ENCODE assay signal across 1 cellular context in the genomic region with DNA sequence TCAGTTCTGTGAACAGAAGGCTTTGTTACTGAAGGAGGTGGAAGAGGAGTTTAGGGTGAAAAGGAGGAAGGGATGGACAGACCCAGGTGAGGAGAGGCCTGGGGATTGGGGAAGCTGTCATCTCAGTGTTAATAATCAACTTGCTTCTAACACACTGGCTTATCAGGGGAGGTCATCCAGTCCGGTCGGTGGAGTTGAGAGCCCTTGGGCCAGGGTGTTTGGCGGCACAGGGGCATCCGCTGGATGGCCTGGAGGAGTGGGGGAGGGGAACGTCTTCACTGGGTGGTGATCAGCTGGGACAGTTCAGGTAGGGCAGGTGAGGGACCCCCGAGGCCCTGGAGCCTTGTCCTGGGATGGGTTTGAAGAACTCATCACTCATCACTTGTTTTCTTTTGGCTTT.
TF ChIP-seq lines count a peak whose summit lies in the region.

No MANE protein-coding gene starts in this region.

TF ChIP-seq in HepG2, 621 proteins besides CTCF, POLR2A, EP300 and RAD21 (continued from another document):
- TF ChIP-seq, protein P1, sequence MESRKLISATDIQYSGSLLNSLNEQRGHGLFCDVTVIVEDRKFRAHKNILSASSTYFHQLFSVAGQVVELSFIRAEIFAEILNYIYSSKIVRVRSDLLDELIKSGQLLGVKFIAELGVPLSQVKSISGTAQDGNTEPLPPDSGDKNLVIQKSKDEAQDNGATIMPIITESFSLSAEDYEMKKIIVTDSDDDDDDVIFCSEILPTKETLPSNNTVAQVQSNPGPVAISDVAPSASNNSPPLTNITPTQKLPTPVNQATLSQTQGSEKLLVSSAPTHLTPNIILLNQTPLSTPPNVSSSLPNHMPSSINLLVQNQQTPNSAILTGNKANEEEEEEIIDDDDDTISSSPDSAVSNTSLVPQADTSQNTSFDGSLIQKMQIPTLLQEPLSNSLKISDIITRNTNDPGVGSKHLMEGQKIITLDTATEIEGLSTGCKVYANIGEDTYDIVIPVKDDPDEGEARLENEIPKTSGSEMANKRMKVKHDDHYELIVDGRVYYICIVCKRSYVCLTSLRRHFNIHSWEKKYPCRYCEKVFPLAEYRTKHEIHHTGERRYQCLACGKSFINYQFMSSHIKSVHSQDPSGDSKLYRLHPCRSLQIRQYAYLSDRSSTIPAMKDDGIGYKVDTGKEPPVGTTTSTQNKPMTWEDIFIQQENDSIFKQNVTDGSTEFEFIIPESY (CRISPR knock-in tag; IDR thresholded peaks at IDR 0.05) = peak; percentile 100
- TF ChIP-seq, protein P2, sequence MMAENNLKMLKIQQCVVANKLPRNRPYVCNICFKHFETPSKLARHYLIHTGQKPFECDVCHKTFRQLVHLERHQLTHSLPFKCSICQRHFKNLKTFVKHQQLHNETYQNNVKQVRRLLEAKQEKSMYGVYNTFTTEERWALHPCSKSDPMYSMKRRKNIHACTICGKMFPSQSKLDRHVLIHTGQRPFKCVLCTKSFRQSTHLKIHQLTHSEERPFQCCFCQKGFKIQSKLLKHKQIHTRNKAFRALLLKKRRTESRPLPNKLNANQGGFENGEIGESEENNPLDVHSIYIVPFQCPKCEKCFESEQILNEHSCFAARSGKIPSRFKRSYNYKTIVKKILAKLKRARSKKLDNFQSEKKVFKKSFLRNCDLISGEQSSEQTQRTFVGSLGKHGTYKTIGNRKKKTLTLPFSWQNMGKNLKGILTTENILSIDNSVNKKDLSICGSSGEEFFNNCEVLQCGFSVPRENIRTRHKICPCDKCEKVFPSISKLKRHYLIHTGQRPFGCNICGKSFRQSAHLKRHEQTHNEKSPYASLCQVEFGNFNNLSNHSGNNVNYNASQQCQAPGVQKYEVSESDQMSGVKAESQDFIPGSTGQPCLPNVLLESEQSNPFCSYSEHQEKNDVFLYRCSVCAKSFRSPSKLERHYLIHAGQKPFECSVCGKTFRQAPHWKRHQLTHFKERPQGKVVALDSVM (CRISPR knock-in tag; IDR thresholded peaks at IDR 0.05) = no peak
- TF ChIP-seq RAD51 (IDR thresholded peaks at IDR 0.05; ENCODE audit: borderline replicate concordance) (no peak), RARA (CRISPR knock-in tag; IDR thresholded peaks at IDR 0.05) (peak; percentile 46; the same call in 1 of the 2 replicates), SALL2 (CRISPR knock-in tag; IDR thresholded peaks at IDR 0.05) (no peak), ZNF598 (CRISPR knock-in tag; IDR thresholded peaks at IDR 0.05; ENCODE audit: borderline replicate concordance) (no peak), TP53 (CRISPR knock-in tag; conservative IDR thresholded peaks at IDR 0.05) (no peak), ZNF343 (CRISPR knock-in tag; IDR thresholded peaks at IDR 0.05) (no peak), NR2F6 (IDR thresholded peaks at IDR 0.05) (peak; percentile 54; the same call in 1 of the 2 replicates), NR2F6 (CRISPR knock-in tag; IDR thresholded peaks at IDR 0.05) (0 out of 2 replicates have a peak, but pooled peaks have one; percentile 47), ZMYM4 (CRISPR knock-in tag; IDR thresholded peaks at IDR 0.05) (peak; percentile 63; the same call in 1 of the 2 replicates), RXRA (CRISPR knock-in tag; IDR thresholded peaks at IDR 0.05) (peak; percentile 42; the same call in 1 of the 2 replicates), PHF21A (CRISPR knock-in tag; IDR thresholded peaks at IDR 0.05) (no peak), ZNF260 (CRISPR knock-in tag; IDR thresholded peaks at IDR 0.05; ENCODE audit: borderline replicate concordance, low read depth) (no peak)
- TF ChIP-seq, protein P3, sequence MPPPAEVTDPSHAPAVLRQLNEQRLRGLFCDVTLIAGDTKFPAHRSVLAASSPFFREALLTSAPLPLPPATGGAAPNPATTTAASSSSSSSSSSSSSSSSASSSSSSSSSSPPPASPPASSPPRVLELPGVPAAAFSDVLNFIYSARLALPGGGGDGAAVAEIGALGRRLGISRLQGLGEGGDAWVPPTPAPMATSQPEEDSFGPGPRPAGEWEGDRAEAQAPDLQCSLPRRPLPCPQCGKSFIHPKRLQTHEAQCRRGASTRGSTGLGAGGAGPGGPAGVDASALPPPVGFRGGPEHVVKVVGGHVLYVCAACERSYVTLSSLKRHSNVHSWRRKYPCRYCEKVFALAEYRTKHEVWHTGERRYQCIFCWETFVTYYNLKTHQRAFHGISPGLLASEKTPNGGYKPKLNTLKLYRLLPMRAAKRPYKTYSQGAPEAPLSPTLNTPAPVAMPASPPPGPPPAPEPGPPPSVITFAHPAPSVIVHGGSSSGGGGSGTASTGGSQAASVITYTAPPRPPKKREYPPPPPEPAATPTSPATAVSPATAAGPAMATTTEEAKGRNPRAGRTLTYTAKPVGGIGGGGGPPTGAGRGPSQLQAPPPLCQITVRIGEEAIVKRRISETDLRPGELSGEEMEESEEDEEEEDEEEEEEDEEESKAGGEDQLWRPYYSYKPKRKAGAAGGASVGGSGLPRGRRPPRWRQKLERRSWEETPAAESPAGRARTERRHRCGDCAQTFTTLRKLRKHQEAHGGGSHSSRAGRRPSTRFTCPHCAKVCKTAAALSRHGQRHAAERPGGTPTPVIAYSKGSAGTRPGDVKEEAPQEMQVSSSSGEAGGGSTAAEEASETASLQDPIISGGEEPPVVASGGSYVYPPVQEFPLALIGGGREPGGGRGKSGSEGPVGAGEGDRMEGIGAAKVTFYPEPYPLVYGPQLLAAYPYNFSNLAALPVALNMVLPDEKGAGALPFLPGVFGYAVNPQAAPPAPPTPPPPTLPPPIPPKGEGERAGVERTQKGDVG (CRISPR knock-in tag; IDR thresholded peaks at IDR 0.05; ENCODE audit: borderline replicate concordance) = peak; percentile 69; the same call in 1 of the 2 replicates
- TF ChIP-seq, protein P4, sequence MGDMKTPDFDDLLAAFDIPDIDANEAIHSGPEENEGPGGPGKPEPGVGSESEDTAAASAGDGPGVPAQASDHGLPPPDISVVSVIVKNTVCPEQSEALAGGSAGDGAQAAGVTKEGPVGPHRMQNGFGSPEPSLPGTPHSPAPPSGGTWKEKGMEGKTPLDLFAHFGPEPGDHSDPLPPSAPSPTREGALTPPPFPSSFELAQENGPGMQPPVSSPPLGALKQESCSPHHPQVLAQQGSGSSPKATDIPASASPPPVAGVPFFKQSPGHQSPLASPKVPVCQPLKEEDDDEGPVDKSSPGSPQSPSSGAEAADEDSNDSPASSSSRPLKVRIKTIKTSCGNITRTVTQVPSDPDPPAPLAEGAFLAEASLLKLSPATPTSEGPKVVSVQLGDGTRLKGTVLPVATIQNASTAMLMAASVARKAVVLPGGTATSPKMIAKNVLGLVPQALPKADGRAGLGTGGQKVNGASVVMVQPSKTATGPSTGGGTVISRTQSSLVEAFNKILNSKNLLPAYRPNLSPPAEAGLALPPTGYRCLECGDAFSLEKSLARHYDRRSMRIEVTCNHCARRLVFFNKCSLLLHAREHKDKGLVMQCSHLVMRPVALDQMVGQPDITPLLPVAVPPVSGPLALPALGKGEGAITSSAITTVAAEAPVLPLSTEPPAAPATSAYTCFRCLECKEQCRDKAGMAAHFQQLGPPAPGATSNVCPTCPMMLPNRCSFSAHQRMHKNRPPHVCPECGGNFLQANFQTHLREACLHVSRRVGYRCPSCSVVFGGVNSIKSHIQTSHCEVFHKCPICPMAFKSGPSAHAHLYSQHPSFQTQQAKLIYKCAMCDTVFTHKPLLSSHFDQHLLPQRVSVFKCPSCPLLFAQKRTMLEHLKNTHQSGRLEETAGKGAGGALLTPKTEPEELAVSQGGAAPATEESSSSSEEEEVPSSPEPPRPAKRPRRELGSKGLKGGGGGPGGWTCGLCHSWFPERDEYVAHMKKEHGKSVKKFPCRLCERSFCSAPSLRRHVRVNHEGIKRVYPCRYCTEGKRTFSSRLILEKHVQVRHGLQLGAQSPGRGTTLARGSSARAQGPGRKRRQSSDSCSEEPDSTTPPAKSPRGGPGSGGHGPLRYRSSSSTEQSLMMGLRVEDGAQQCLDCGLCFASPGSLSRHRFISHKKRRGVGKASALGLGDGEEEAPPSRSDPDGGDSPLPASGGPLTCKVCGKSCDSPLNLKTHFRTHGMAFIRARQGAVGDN (CRISPR knock-in tag; IDR thresholded peaks at IDR 0.05) = peak; percentile 43
- TF ChIP-seq, protein P5, sequence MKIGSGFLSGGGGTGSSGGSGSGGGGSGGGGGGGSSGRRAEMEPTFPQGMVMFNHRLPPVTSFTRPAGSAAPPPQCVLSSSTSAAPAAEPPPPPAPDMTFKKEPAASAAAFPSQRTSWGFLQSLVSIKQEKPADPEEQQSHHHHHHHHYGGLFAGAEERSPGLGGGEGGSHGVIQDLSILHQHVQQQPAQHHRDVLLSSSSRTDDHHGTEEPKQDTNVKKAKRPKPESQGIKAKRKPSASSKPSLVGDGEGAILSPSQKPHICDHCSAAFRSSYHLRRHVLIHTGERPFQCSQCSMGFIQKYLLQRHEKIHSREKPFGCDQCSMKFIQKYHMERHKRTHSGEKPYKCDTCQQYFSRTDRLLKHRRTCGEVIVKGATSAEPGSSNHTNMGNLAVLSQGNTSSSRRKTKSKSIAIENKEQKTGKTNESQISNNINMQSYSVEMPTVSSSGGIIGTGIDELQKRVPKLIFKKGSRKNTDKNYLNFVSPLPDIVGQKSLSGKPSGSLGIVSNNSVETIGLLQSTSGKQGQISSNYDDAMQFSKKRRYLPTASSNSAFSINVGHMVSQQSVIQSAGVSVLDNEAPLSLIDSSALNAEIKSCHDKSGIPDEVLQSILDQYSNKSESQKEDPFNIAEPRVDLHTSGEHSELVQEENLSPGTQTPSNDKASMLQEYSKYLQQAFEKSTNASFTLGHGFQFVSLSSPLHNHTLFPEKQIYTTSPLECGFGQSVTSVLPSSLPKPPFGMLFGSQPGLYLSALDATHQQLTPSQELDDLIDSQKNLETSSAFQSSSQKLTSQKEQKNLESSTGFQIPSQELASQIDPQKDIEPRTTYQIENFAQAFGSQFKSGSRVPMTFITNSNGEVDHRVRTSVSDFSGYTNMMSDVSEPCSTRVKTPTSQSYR (CRISPR knock-in tag; IDR thresholded peaks at IDR 0.05; ENCODE audit: borderline replicate concordance) = peak; percentile 91
- TF ChIP-seq, protein P6, sequence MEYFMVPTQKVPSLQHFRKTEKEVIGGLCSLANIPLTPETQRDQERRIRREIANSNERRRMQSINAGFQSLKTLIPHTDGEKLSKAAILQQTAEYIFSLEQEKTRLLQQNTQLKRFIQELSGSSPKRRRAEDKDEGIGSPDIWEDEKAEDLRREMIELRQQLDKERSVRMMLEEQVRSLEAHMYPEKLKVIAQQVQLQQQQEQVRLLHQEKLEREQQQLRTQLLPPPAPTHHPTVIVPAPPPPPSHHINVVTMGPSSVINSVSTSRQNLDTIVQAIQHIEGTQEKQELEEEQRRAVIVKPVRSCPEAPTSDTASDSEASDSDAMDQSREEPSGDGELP (IDR thresholded peaks at IDR 0.05; ENCODE audit: borderline replicate concordance, low read depth) = peak; percentile 30; the same call in 1 of the 2 replicates
- TF ChIP-seq, protein P7, sequence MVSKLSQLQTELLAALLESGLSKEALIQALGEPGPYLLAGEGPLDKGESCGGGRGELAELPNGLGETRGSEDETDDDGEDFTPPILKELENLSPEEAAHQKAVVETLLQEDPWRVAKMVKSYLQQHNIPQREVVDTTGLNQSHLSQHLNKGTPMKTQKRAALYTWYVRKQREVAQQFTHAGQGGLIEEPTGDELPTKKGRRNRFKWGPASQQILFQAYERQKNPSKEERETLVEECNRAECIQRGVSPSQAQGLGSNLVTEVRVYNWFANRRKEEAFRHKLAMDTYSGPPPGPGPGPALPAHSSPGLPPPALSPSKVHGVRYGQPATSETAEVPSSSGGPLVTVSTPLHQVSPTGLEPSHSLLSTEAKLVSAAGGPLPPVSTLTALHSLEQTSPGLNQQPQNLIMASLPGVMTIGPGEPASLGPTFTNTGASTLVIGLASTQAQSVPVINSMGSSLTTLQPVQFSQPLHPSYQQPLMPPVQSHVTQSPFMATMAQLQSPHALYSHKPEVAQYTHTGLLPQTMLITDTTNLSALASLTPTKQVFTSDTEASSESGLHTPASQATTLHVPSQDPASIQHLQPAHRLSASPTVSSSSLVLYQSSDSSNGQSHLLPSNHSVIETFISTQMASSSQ (IDR thresholded peaks at IDR 0.05; ENCODE audit: low read depth) = peak; percentile 48; the same call in 1 of the 2 replicates
- TF ChIP-seq, protein P7 (CRISPR knock-in tag; IDR thresholded peaks at IDR 0.05; ENCODE audit: borderline replicate concordance) = no peak
- TF ChIP-seq, protein P8, sequence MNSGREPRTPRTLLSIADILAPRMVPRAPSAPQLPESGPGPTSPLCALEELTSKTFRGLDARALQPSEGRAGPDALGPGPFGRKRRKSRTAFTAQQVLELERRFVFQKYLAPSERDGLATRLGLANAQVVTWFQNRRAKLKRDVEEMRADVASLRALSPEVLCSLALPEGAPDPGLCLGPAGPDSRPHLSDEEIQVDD (CRISPR knock-in tag; IDR thresholded peaks at IDR 0.05; ENCODE audit: borderline replicate concordance) = no peak
- TF ChIP-seq, protein P9, sequence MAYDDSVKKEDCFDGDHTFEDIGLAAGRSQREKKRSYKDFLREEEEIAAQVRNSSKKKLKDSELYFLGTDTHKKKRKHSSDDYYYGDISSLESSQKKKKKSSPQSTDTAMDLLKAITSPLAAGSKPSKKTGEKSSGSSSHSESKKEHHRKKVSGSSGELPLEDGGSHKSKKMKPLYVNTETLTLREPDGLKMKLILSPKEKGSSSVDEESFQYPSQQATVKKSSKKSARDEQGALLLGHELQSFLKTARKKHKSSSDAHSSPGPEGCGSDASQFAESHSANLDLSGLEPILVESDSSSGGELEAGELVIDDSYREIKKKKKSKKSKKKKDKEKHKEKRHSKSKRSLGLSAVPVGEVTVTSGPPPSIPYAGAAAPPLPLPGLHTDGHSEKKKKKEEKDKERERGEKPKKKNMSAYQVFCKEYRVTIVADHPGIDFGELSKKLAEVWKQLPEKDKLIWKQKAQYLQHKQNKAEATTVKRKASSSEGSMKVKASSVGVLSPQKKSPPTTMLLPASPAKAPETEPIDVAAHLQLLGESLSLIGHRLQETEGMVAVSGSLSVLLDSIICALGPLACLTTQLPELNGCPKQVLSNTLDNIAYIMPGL (CRISPR knock-in tag; IDR thresholded peaks at IDR 0.05; ENCODE audit: borderline replicate concordance in 1 of 2, low read depth in 1 of 2) = no peak
TF ChIP-seq in HepG2: peak in this region for 13.
